ENCODE assay signal across 34 cellular contexts in the genomic region with DNA sequence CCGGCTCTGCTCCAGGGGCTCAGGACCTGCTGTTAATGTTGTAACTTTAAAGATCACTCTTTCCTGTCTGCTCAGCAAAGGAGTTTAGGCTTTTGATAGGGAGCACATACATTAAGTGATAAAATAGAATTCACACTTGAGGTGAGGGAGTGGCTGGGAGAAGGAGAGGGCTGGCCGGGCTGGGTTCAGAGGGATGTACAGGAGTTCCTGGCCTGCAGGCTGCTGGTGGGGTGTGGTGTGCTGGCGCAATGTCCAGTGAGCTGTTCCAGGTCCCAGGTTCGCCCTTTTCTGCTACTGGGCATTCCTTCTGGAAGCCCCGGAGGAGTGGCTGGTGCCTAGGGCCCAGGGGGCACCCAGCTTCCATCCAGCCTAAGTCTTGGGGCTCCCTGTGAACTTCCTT. TPM values are rescaled to one million over a fixed set of nuclear protein-coding genes. Genes with fewer than 3 reads are reported as not detected.
"Had no signal": no experiment of that assay in that cellular context is flagged by ENCODE, and none has a peak within 500 bp of the region (broad histone marks: within the 10 kb centered on the region; RNA-seq: fewer than 3 reads in every experiment).

No MANE protein-coding gene starts in this region.

- H3K27ac Mint-ChIP-seq: activated CD4-positive, alpha-beta memory T cell treated with anti-CD3 and anti-CD28 coated beads, Interleukin-2, amount 10 ng/mL, durations not matched to agents 7 days and 5 days; activated CD8-positive, alpha-beta memory T cell treated with anti-CD3 and anti-CD28 coated beads, Interleukin-2, amount 10 ng/mL, durations not matched to agents 7 days and 5 days; activated naive CD8-positive, alpha-beta T cell treated with anti-CD3 and anti-CD28 coated beads, Interleukin-2, amount 10 ng/mL, durations not matched to agents 7 days and 5 days; activated T-cell treated with anti-CD3 and anti-CD28 coated beads, Interleukin-2, amount 50 U/mL, for 72 hours; activated T-helper 17 cell treated with anti-CD3 and anti-CD28 coated beads, Interleukin-2, amount 50 U/mL, for 72 hours had no signal

- H3K4me3 ChIP-seq: ascending aorta, MG63, SJSA1 had no signal

- ATAC-seq: activated CD8-positive, alpha-beta memory T cell treated with anti-CD3 and anti-CD28 coated beads, Interleukin-2, amount 10 ng/mL, durations not matched to agents 7 days and 5 days; activated T-cell treated with anti-CD3 and anti-CD28 coated beads, Interleukin-2, amount 50 U/mL, for 72 hours; activated T-helper 17 cell treated with anti-CD3 and anti-CD28 coated beads, Interleukin-2, amount 50 U/mL, for 72 hours; Panc1 had no signal

- H3K27ac ChIP-seq: ascending aorta, SJSA1, VCaP had no signal

- H3K4me1 ChIP-seq: ascending aorta, breast epithelium, SJSA1 had no signal

- H3K9me3 Mint-ChIP-seq: activated CD4-positive, alpha-beta memory T cell treated with anti-CD3 and anti-CD28 coated beads, Interleukin-2, amount 10 ng/mL, durations not matched to agents 7 days and 5 days; activated naive CD8-positive, alpha-beta T cell treated with anti-CD3 and anti-CD28 coated beads, Interleukin-2, amount 10 ng/mL, durations not matched to agents 7 days and 5 days; activated T-cell treated with anti-CD3 and anti-CD28 coated beads, Interleukin-2, amount 50 U/mL, for 72 hours; activated T-helper 17 cell treated with anti-CD3 and anti-CD28 coated beads, Interleukin-2, amount 50 U/mL, for 72 hours had no signal

- H3K9me3 ChIP-seq: ascending aorta, breast epithelium, MG63, SJSA1 had no signal

- H3K4me3 Mint-ChIP-seq: activated CD4-positive, alpha-beta memory T cell treated with anti-CD3 and anti-CD28 coated beads, Interleukin-2, amount 10 ng/mL, durations not matched to agents 7 days and 5 days; activated CD8-positive, alpha-beta memory T cell treated with anti-CD3 and anti-CD28 coated beads, Interleukin-2, amount 10 ng/mL, durations not matched to agents 7 days and 5 days; activated naive CD8-positive, alpha-beta T cell treated with anti-CD3 and anti-CD28 coated beads, Interleukin-2, amount 10 ng/mL, durations not matched to agents 7 days and 5 days; activated T-cell treated with anti-CD3 and anti-CD28 coated beads, Interleukin-2, amount 50 U/mL, for 72 hours; activated T-helper 17 cell treated with anti-CD3 and anti-CD28 coated beads, Interleukin-2, amount 50 U/mL, for 72 hours had no signal

- H3K36me3 Mint-ChIP-seq: activated CD8-positive, alpha-beta memory T cell treated with anti-CD3 and anti-CD28 coated beads, Interleukin-2, amount 10 ng/mL, durations not matched to agents 7 days and 5 days; activated naive CD8-positive, alpha-beta T cell treated with anti-CD3 and anti-CD28 coated beads, Interleukin-2, amount 10 ng/mL, durations not matched to agents 7 days and 5 days had no signal

- H3K27me3 ChIP-seq: ascending aorta, breast epithelium, MG63, SJSA1 had no signal

- H3K36me3 ChIP-seq: ascending aorta, breast epithelium, MG63, SJSA1 had no signal

- DNase-seq: activated CD4-positive, alpha-beta memory T cell treated with anti-CD3 and anti-CD28 coated beads, Interleukin-2, amount 10 ng/mL, durations not matched to agents 7 days and 5 days; activated CD4-positive, alpha-beta T cell treated with anti-CD3 and anti-CD28 coated beads for 1 hour; activated CD4-positive, alpha-beta T cell treated with anti-CD3 and anti-CD28 coated beads for 48 hours; activated CD4-positive, CD25-positive, alpha-beta regulatory T cell; activated CD8-positive, alpha-beta memory T cell treated with anti-CD3 and anti-CD28 coated beads for 24 hours; activated CD8-positive, alpha-beta memory T cell treated with anti-CD3 and anti-CD28 coated beads, Interleukin-2, amount 10 ng/mL, durations not matched to agents 7 days and 5 days; activated CD8-positive, alpha-beta memory T cell treated with anti-CD3 and anti-CD28 coated beads, Interleukin-2, amount 50 U/mL, for 48 hours; activated effector memory CD4-positive, alpha-beta T cell treated with anti-CD3 and anti-CD28 coated beads, Interleukin-2, amount 50 U/mL, for 16 hours; activated naive CD4-positive, alpha-beta T cell; activated naive CD4-positive, alpha-beta T cell treated with anti-CD3 and anti-CD28 coated beads, Interleukin-2, amount 50 U/mL, for 16 hours; activated naive CD8-positive, alpha-beta T cell treated with anti-CD3 and anti-CD28 coated beads, Interleukin-2, amount 10 ng/mL, durations not matched to agents 7 days and 5 days; activated T-cell treated with anti-CD3 and anti-CD28 coated beads, Interleukin-2, amount 50 U/mL, for 72 hours; amygdala; Kasumi-1; MG63; NCI-H1048; NCI-H1105 treated with DMSO at 0.1 percent for 48 hours; NCI-H1436; NCI-H1694; NCI-H1930; NCI-H345; NCI-H524 treated with DMSO at 0.1 percent for 48 hours; SHP77 treated with DMSO at 0.1 percent for 48 hours; SW 1271; T-helper 1 cell; T-helper 2 cell; T-helper 9 cell had no signal

- H3K4me1 Mint-ChIP-seq: activated CD8-positive, alpha-beta memory T cell treated with anti-CD3 and anti-CD28 coated beads, Interleukin-2, amount 10 ng/mL, durations not matched to agents 7 days and 5 days; activated naive CD8-positive, alpha-beta T cell treated with anti-CD3 and anti-CD28 coated beads, Interleukin-2, amount 10 ng/mL, durations not matched to agents 7 days and 5 days; activated T-helper 17 cell treated with anti-CD3 and anti-CD28 coated beads, Interleukin-2, amount 50 U/mL, for 72 hours had no signal

- H3K27me3 Mint-ChIP-seq: activated CD4-positive, alpha-beta memory T cell treated with anti-CD3 and anti-CD28 coated beads, Interleukin-2, amount 10 ng/mL, durations not matched to agents 7 days and 5 days; activated CD8-positive, alpha-beta memory T cell treated with anti-CD3 and anti-CD28 coated beads, Interleukin-2, amount 10 ng/mL, durations not matched to agents 7 days and 5 days; activated naive CD8-positive, alpha-beta T cell treated with anti-CD3 and anti-CD28 coated beads, Interleukin-2, amount 10 ng/mL, durations not matched to agents 7 days and 5 days; activated T-helper 17 cell treated with anti-CD3 and anti-CD28 coated beads, Interleukin-2, amount 50 U/mL, for 72 hours had no signal

RNA-seq across cellular contexts. Expression of gene KIF26A, which starts 17.8 kb away (rescaled TPM):
- total RNA-seq: RPMI7951 had no signal
